ENCODE assay signal across 1 cellular context in genomic region chr19:5321851-5322681, GRCh38.
A peak's percentile ranks its signal among the peaks of the same experiment; 100 is the strongest.
TF ChIP-seq lines count a peak whose summit lies in the region.

No MANE protein-coding gene starts in this region.

TF ChIP-seq in GM12878, 131 proteins besides CTCF, POLR2A, EP300 and RAD21 (continued from another document and continues in another):
- TF ChIP-seq E2F8 (IDR thresholded peaks at IDR 0.05; ENCODE audit: low read depth, partially characterized antibody) (no peak), BHLHE40 (IDR thresholded peaks at IDR 0.05; ENCODE audit: borderline replicate concordance in 1 of 2, low read depth in 2 of 2, low read length in 1 of 2) (peak; percentile 67 to 82; a peak in 3 of 4 replicates), GATAD2B (conservative IDR thresholded peaks at IDR 0.05; ENCODE audit: low read depth) (peak; percentile 95; the same call in 1 of the 2 replicates), ATF2 (IDR thresholded peaks at IDR 0.05; ENCODE audit: low read length) (peak; percentile 78), IKZF1 (conservative IDR thresholded peaks at IDR 0.05) (peak; percentile 95), SREBF1 (IDR thresholded peaks at IDR 0.05; ENCODE audit: low read length) (no peak), MAX (IDR thresholded peaks at IDR 0.05; ENCODE audit: low read depth, low read length) (peak; percentile 64), ASH2L (IDR thresholded peaks at IDR 0.05; ENCODE audit: borderline replicate concordance, low read depth) (peak; percentile 74; the same call in 1 of the 2 replicates), PAX8 (IDR thresholded peaks at IDR 0.05) (no peak), EED (IDR thresholded peaks at IDR 0.05; ENCODE audit: low read depth) (peak; percentile 77), FOS (IDR thresholded peaks at IDR 0.05; ENCODE audit: borderline replicate concordance, extremely low read depth, insufficient read length) (no peak), E4F1 (IDR thresholded peaks at IDR 0.05; ENCODE audit: borderline replicate concordance, partially characterized antibody) (no peak), HSF1 (IDR thresholded peaks at IDR 0.05; ENCODE audit: low read depth, low read length) (no peak), PBX3 (IDR thresholded peaks at IDR 0.05; ENCODE audit: insufficient replicate concordance, low read depth, low read length) (no peak), KDM1A (IDR thresholded peaks at IDR 0.05; ENCODE audit: borderline replicate concordance) (0 out of 2 replicates have a peak, but pooled peaks have one; percentile 19), RCOR1 (conservative IDR thresholded peaks at IDR 0.05; ENCODE audit: low read depth, low read length) (no peak; the same call in 1 of the 2 replicates), STAT3 (IDR thresholded peaks at IDR 0.05; ENCODE audit: low read depth, low read length) (no peak), SRF (IDR thresholded peaks at IDR 0.05; ENCODE audit: low read depth in 2 of 2, low read length in 2 of 2) (0 out of 4 replicates have a peak, but pooled peaks have one; percentile 21 to 24), NFIC (IDR thresholded peaks at IDR 0.05; ENCODE audit: low read depth, low read length) (peak; percentile 81), ZNF622 (IDR thresholded peaks at IDR 0.05) (no peak), RB1 (IDR thresholded peaks at IDR 0.05; ENCODE audit: borderline replicate concordance) (0 out of 2 replicates have a peak, but pooled peaks have one; percentile 38), MTA3 (IDR thresholded peaks at IDR 0.05; ENCODE audit: borderline replicate concordance, low read length) (no peak), YBX1 (IDR thresholded peaks at IDR 0.05) (no peak), REST (IDR thresholded peaks at IDR 0.05; ENCODE audit: low read depth, low read length) (no peak), ZBTB4 (CRISPR knock-in tag; IDR thresholded peaks at IDR 0.05) (no peak), MYC (IDR thresholded peaks at IDR 0.05; ENCODE audit: insufficient read depth, insufficient read length, insufficient replicate concordance, low read length, severe bottlenecking) (no peak), RELA (IDR thresholded peaks at IDR 0.05; ENCODE audit: borderline replicate concordance, partially characterized antibody) (no peak), USF1 (IDR thresholded peaks at IDR 0.05; ENCODE audit: borderline replicate concordance, extremely low read length, insufficient read depth, low read depth, low read length) (no peak), ZBTB33 (IDR thresholded peaks at IDR 0.05) (0 out of 2 replicates have a peak, but pooled peaks have one; percentile 52), IRF3 (IDR thresholded peaks at IDR 0.05) (no peak), E2F4 (IDR thresholded peaks at IDR 0.05; ENCODE audit: low read depth, low read length) (no peak), FOXM1 (IDR thresholded peaks at IDR 0.05; ENCODE audit: low read depth, low read length) (peak; percentile 66; the same call in 1 of the 2 replicates)
